ENCODE assay signal across 33 cellular contexts in genomic region chr3:63753995-63754394, GRCh38.
"Had no signal": no experiment of that assay in that cellular context is flagged by ENCODE, and none has a peak within 500 bp of the region (broad histone marks: within the 10 kb centered on the region; RNA-seq: fewer than 3 reads in every experiment).

No MANE protein-coding gene starts in this region.

- H3K27ac ChIP-seq: adrenal gland, body of pancreas, brain microvascular endothelial cell, breast epithelium, VCaP had no signal

- H3K27me3 ChIP-seq: adrenal gland, body of pancreas, brain microvascular endothelial cell, breast epithelium had no signal

- H3K4me3 ChIP-seq: adrenal gland, body of pancreas, breast epithelium had no signal

- H3K36me3 ChIP-seq: adrenal gland, brain microvascular endothelial cell, breast epithelium had no signal

- ATAC-seq: activated CD8-positive, alpha-beta T cell treated with anti-CD3 and anti-CD28 coated beads for 36 hours; activated naive CD4-positive, alpha-beta T cell treated with anti-CD3 and anti-CD28 coated beads, Interleukin-2, amount 50 U/mL, for 72 hours; activated T-cell treated with anti-CD3 and anti-CD28 coated beads, Interleukin-2, amount 50 U/mL, for 4 hours; activated T-cell treated with anti-CD3 and anti-CD28 coated beads, Interleukin-2, amount 50 U/mL, for 72 hours; activated T-helper 17 cell treated with anti-CD3 and anti-CD28 coated beads, Interleukin-2, amount 50 U/mL, for 72 hours; body of pancreas had no signal

- DNase-seq: activated B cell treated with CpG ODN at 0.5 μM for 24 hours; activated CD4-positive, alpha-beta memory T cell treated with anti-CD3 and anti-CD28 coated beads for 36 hours; activated CD4-positive, alpha-beta T cell treated with anti-CD3 and anti-CD28 coated beads for 4 hours; activated CD4-positive, alpha-beta T cell treated with anti-CD3 and anti-CD28 coated beads, Interleukin-2, amount 10 ng/mL, durations not matched to agents 24 days and 14 days; activated CD4-positive, alpha-beta T cell treated with anti-CD3 and anti-CD28 coated beads, Interleukin-2, amount 50 U/mL, for 1 hour; activated CD4-positive, alpha-beta T cell treated with anti-CD3 and anti-CD28 coated beads, Interleukin-2, amount 50 U/mL, for 4 hours; activated CD4-positive, CD25-positive, alpha-beta regulatory T cell treated with anti-CD3 and anti-CD28 coated beads, Interleukin-2, amount 50 U/mL, for 72 hours; activated CD8-positive, alpha-beta memory T cell treated with anti-CD3 and anti-CD28 coated beads, Interleukin-2, amount 50 U/mL, for 4 hours; activated CD8-positive, alpha-beta T cell treated with anti-CD3 and anti-CD28 coated beads for 36 hours; activated effector memory CD4-positive, alpha-beta T cell treated with anti-CD3 and anti-CD28 coated beads, Interleukin-2, amount 50 U/mL, for 16 hours; activated gamma-delta T cell treated with Interleukin-2 at 50 U/mL for 16 hours; activated naive CD4-positive, alpha-beta T cell; activated naive CD4-positive, alpha-beta T cell treated with anti-CD3 and anti-CD28 coated beads for 36 hours; activated naive CD4-positive, alpha-beta T cell treated with anti-CD3 and anti-CD28 coated beads, Interleukin-2, amount 50 U/mL, for 16 hours; activated naive CD8-positive, alpha-beta T cell treated with anti-CD3 and anti-CD28 coated beads for 36 hours; activated T-cell treated with anti-CD3 and anti-CD28 coated beads for 4 hours; activated T-cell treated with anti-CD3 and anti-CD28 coated beads, Interleukin-2, amount 50 U/mL, for 1 hour; activated T-cell treated with anti-CD3 and anti-CD28 coated beads, Interleukin-2, amount 50 U/mL, for 4 hours; activated T-cell treated with anti-CD3 and anti-CD28 coated beads, Interleukin-2, amount 50 U/mL, for 72 hours; adrenal gland; amniotic stem cell; aorta; body of pancreas; cerebellar nuclear complex; T-helper 2 cell; T-helper 9 cell had no signal

- H3K4me1 ChIP-seq: adrenal gland, body of pancreas, breast epithelium had no signal

- H3K9me3 ChIP-seq: adrenal gland, body of pancreas, breast epithelium had no signal

- FAIRE-seq: astrocyte, TTC549 had no signal
